Comparison of ENCODE assay signal across 15 cellular contexts in the genomic region with DNA sequence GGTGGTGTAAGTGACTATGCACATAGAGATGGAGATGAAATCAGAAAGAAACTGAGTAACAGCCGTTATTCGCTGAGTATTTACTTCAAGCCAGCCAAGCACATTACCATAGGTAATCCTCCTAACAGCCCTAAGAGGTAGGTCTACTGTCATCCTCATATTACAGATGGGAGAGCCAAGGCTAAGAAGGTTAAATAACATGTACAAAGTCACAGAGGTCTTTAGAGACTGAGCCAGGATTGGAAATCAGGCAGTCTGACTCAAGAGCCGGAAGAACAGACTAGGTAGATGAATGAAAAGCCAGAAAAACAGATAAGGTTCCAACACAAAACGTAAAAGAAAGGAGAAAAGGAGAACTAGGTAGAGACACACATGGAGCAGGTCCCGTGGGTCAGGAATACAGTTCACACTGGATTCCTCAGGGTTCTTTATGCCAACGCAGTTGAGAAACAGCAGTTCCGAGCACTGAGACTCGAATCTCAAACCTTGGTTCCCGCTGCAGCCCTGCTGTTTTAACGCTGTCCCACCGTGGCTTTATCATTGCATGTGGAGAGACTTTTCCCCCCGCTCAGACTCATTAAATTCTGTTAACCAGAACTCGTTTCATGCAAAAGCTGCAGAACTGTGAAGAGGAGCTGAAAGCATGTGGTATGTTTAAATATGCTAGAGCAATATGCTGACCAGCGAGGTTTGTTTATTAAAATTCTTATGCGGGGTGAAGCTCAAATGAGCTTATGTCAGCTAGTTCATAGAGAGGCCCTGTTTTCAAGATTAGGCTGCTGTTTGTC.
DNase-seq lines count a peak whose midpoint lies in the region; ATAC-seq and TF ChIP-seq lines count a peak whose summit lies in the region.
"Had no signal": no experiment of that assay in that cellular context is flagged by ENCODE, and none has a peak within 500 bp of the region (broad histone marks: within the 10 kb centered on the region; RNA-seq: fewer than 3 reads in every experiment).

No MANE protein-coding gene starts in this region.

- H3K27me3 ChIP-seq in right lobe of liver, result no peaks in the 10 kb centered on the region
- no peaks in the 10 kb centered on the region for H3K27me3 ChIP-seq in MG63
- H3K27me3 ChIP-seq: ascending aorta, stomach had no signal

- H3K36me3 ChIP-seq in right lobe of liver, result no peaks in the 10 kb centered on the region
- H3K36me3 ChIP-seq in MG63, result no peaks in the 10 kb centered on the region
- H3K36me3 ChIP-seq: ascending aorta, stomach had no signal

- WGBS in right lobe of liver (ENCODE audit: insufficient coverage, low coverage, low lambda C conversion rate, missing lambda C conversion rate), result 54% methylated on average over 14 of the region's 15 CpGs

- H3K27ac ChIP-seq in right lobe of liver, result peak overlapping the region in 1 of 3 donors; percentile 4
- H3K27ac ChIP-seq: ascending aorta had no signal

- POLR2A ChIA-PET in WTC11 (lab: Charles Lee), result no interaction called here

- no peaks in the 10 kb centered on the region for H3K4me1 ChIP-seq in right lobe of liver
- H3K4me1 ChIP-seq: ascending aorta had no signal

- ATAC-seq in GM18498 (IDR thresholded peaks at IDR 0.05; ENCODE audit: unreplicated experiment) (peak; percentile 27), WTC11 (no peak; the same call in 1 of the 2 replicates), right lobe of liver (peak in 3 of 4 donors; percentile 12 to 53 (median 17))

- H3K9me3 ChIP-seq in right lobe of liver (no peaks in the 10 kb centered on the region), MG63 (no peaks in the 10 kb centered on the region)
- H3K9me3 ChIP-seq: ascending aorta, mucosa of descending colon, stomach had no signal

- DNase-seq in CD14-positive monocyte (ENCODE audit: low spot score) (no peak), WTC11 (ENCODE audit: low spot score) (no peak), right lobe of liver (no peak), MG63 (no peak), ureter (ENCODE audit: low spot score) (no peak), SW480 (ENCODE audit: low spot score) (no peak), NCI-H2107 (lab: John Stamatoyannopoulos, UW) (no peak)
- DNase-seq: foreskin melanocyte; GF-D8; mucosa of descending colon; NCI-H187 treated with DMSO at 0.1 percent for 48 hours; stimulated activated CD4-positive, alpha-beta T cell treated with anti-CD3 and anti-CD28 coated beads, Interleukin-4, amount 100 ng/mL, for 1 hour; stomach had no signal

- H3K27ac Mint-ChIP-seq in CD14-positive monocyte (peak overlapping the region in 5 of 7 donors; percentile 57 to 98 (median 89)), WTC11 (0 out of 2 replicates have a peak overlapping the region, but pooled peaks have one; percentile 6)

- CTCF ChIA-PET in WTC11 (lab: Charles Lee), result interaction anchor here (0.8 kb wide), 1 partner anchor 9 kb away, joined by 3 read pairs; no protein-coding TSS in a partner anchor

- H3K27me3 Mint-ChIP-seq in CD14-positive monocyte (ENCODE audit: low read depth in 3 of 3), result peaks cover 0 to 2% (median 0%) of the 10 kb centered on the region in 3 donors
- peaks cover 8% of the 10 kb centered on the region; the same call in 1 of the 2 replicates for H3K27me3 Mint-ChIP-seq in WTC11 (ENCODE audit: low read depth)

- H3K36me3 Mint-ChIP-seq in CD14-positive monocyte, result peaks cover 0 to 8% of the 10 kb centered on the region in 2 donors
- no peaks in the 10 kb centered on the region for H3K36me3 Mint-ChIP-seq in WTC11

- no peak for TF ChIP-seq CTCF in CD14-positive monocyte (IDR thresholded peaks at IDR 0.05)
- no peak for TF ChIP-seq CTCF in WTC11 (IDR thresholded peaks at IDR 0.05)
- no peak for TF ChIP-seq CTCF in right lobe of liver (IDR thresholded peaks at IDR 0.05)

- intact Hi-C loops in CD14-positive monocyte (cut with micrococcal nuclease) (no loop called here), right lobe of liver (cut with DNase I) (no loop called here)

- H3K4me3 ChIP-seq in right lobe of liver (no peak overlapping the region), MG63 (no peak overlapping the region)
- H3K4me3 ChIP-seq: ascending aorta, mucosa of descending colon had no signal

- H3K4me3 Mint-ChIP-seq in CD14-positive monocyte, result peak overlapping the region in 1 of 2 donors; percentile 15
- H3K4me3 Mint-ChIP-seq in WTC11, result no peak overlapping the region

- H3K9me3 Mint-ChIP-seq in CD14-positive monocyte (peaks cover 0 to 3% (median 0%) of the 10 kb centered on the region in 7 donors), WTC11 (no peaks in the 10 kb centered on the region)

- H3K4me1 Mint-ChIP-seq in CD14-positive monocyte, result peaks cover 47% of the 10 kb centered on the region
- peaks cover 25% of the 10 kb centered on the region for H3K4me1 Mint-ChIP-seq in WTC11

- TF ChIP-seq POLR2A in right lobe of liver (IDR thresholded peaks at IDR 0.05), result no peak

TF ChIP-seq in WTC11, 78 proteins besides CTCF, POLR2A, EP300 and RAD21:
- no peak for TF ChIP-seq OVOL2 (CRISPR knock-in tag; IDR thresholded peaks at IDR 0.05; ENCODE audit: borderline replicate concordance)
